23 cellular contexts compared by ENCODE assay signal in genomic region chr13:34412295-34412694, GRCh38.
"Had no signal": no experiment of that assay in that cellular context is flagged by ENCODE, and none has a peak within 500 bp of the region (broad histone marks: within the 10 kb centered on the region; RNA-seq: fewer than 3 reads in every experiment).

No MANE protein-coding gene starts in this region.

- DNase-seq: activated CD4-positive, alpha-beta T cell treated with anti-CD3 and anti-CD28 coated beads for 48 hours; activated CD4-positive, alpha-beta T cell treated with anti-CD3 and anti-CD28 coated beads, Interleukin-2, amount 50 U/mL, for 48 hours; activated CD4-positive, CD25-positive, alpha-beta regulatory T cell treated with anti-CD3 and anti-CD28 coated beads, Interleukin-2, amount 50 U/mL, for 72 hours; activated CD8-positive, alpha-beta memory T cell treated with anti-CD3 and anti-CD28 coated beads, Interleukin-2, amount 10 ng/mL, durations not matched to agents 7 days and 5 days; activated effector memory CD4-positive, alpha-beta T cell treated with Interleukin-2 at 50 U/mL for 16 hours; activated naive CD4-positive, alpha-beta T cell; activated T-cell treated with anti-CD3 and anti-CD28 coated beads, Interleukin-2, amount 50 U/mL, for 24 hours; amygdala; NCI-H1092; NCI-H1417; NCI-H1930; NCI-H2171 treated with DMSO at 0.1 percent for 48 hours; NCI-H345; NCI-H510A; NCI-H526 treated with DMSO at 0.1 percent for 48 hours; NCI-H82; Peyer's patch; T-helper 17 cell; T-helper 9 cell had no signal

- ATAC-seq: activated CD8-positive, alpha-beta memory T cell treated with anti-CD3 and anti-CD28 coated beads, Interleukin-2, amount 10 ng/mL, durations not matched to agents 7 days and 5 days; T-helper 17 cell; WTC11 had no signal

- H3K9me3 ChIP-seq: Peyer's patch, SJSA1 had no signal

- H3K27me3 ChIP-seq: brain microvascular endothelial cell, cardiac muscle cell, Peyer's patch, SJSA1 had no signal

- H3K4me3 ChIP-seq: cardiac muscle cell, Peyer's patch, SJSA1 had no signal

- H3K36me3 ChIP-seq: brain microvascular endothelial cell, cardiac muscle cell, Peyer's patch, SJSA1 had no signal

- H3K4me1 ChIP-seq: Peyer's patch had no signal

- H3K27ac ChIP-seq: brain microvascular endothelial cell, cardiac muscle cell, Peyer's patch, SJSA1 had no signal
